Comparison of ENCODE assay signal across 20 cellular contexts in genomic region chr11:113363406-113363805, GRCh38. TPM values are rescaled to one million over a fixed set of nuclear protein-coding genes. Genes with fewer than 3 reads are reported as not detected.
"Had no signal": no experiment of that assay in that cellular context is flagged by ENCODE, and none has a peak within 500 bp of the region (broad histone marks: within the 10 kb centered on the region; RNA-seq: fewer than 3 reads in every experiment).

No MANE protein-coding gene starts in this region.

- H3K4me1 ChIP-seq: esophagus squamous epithelium had no signal

- DNase-seq: activated B cell treated with CpG ODN at 0.5 μM for 24 hours; activated CD4-positive, alpha-beta T cell treated with anti-CD3 and anti-CD28 coated beads, Interleukin-2, amount 10 ng/mL, durations not matched to agents 7 days and 5 days; activated CD8-positive, alpha-beta memory T cell treated with anti-CD3 and anti-CD28 coated beads for 24 hours; activated effector memory CD4-positive, alpha-beta T cell treated with Interleukin-2 at 50 U/mL for 16 hours; activated T-cell treated with anti-CD3 and anti-CD28 coated beads for 4 hours; amniotic stem cell; cerebellar nuclear complex; dermis blood vessel endothelial cell; esophagus squamous epithelium; foreskin fibroblast; left colon; stimulated activated CD4-positive, alpha-beta T cell treated with anti-CD3 and anti-CD28 coated beads, Interleukin-15, amount 100 ng/mL, for 24 hours; stimulated activated CD4-positive, alpha-beta T cell treated with anti-CD3 and anti-CD28 coated beads, Interleukin-4, amount 100 ng/mL, for 4 hours; thyroid gland had no signal

- H3K9me3 ChIP-seq: esophagus squamous epithelium, thyroid gland had no signal

- H3K4me3 Mint-ChIP-seq: activated B cell treated with CpG ODN at 0.5 μM for 24 hours; activated CD4-positive, alpha-beta T cell treated with anti-CD3 and anti-CD28 coated beads, Interleukin-2, amount 10 ng/mL, durations not matched to agents 7 days and 5 days; activated naive CD4-positive, alpha-beta T cell treated with anti-CD3 and anti-CD28 coated beads, Interleukin-2, amount 50 U/mL, for 24 hours; brain; endodermal cell; T-helper 1 cell treated with Interleukin-12 subunit alpha and Interleukin-12 subunit beta and Interleukin-4 antibody, amounts not matched to agents 30 μg/mL and 1 μg/mL, for 36 hours had no signal

- H3K27me3 Mint-ChIP-seq: activated B cell treated with CpG ODN at 0.5 μM for 24 hours; activated CD4-positive, alpha-beta T cell treated with anti-CD3 and anti-CD28 coated beads, Interleukin-2, amount 10 ng/mL, durations not matched to agents 7 days and 5 days; activated naive CD4-positive, alpha-beta T cell treated with anti-CD3 and anti-CD28 coated beads, Interleukin-2, amount 50 U/mL, for 24 hours; brain had no signal

- H3K27ac ChIP-seq: esophagus squamous epithelium, thyroid gland had no signal

- H3K9me3 Mint-ChIP-seq: activated B cell treated with CpG ODN at 0.5 μM for 24 hours; activated CD4-positive, alpha-beta T cell treated with anti-CD3 and anti-CD28 coated beads, Interleukin-2, amount 10 ng/mL, durations not matched to agents 7 days and 5 days; activated naive CD4-positive, alpha-beta T cell treated with anti-CD3 and anti-CD28 coated beads, Interleukin-2, amount 50 U/mL, for 24 hours; endodermal cell; T-helper 1 cell treated with Interleukin-12 subunit alpha and Interleukin-12 subunit beta and Interleukin-4 antibody, amounts not matched to agents 30 μg/mL and 1 μg/mL, for 36 hours had no signal

- H3K4me1 Mint-ChIP-seq: activated B cell treated with CpG ODN at 0.5 μM for 24 hours, brain had no signal

- ATAC-seq: left colon had no signal

- H3K27ac Mint-ChIP-seq: activated B cell treated with CpG ODN at 0.5 μM for 24 hours; activated CD4-positive, alpha-beta T cell treated with anti-CD3 and anti-CD28 coated beads, Interleukin-2, amount 10 ng/mL, durations not matched to agents 7 days and 5 days; activated naive CD4-positive, alpha-beta T cell treated with anti-CD3 and anti-CD28 coated beads, Interleukin-2, amount 50 U/mL, for 24 hours; brain; endodermal cell; T-helper 1 cell treated with Interleukin-12 subunit alpha and Interleukin-12 subunit beta and Interleukin-4 antibody, amounts not matched to agents 30 μg/mL and 1 μg/mL, for 36 hours had no signal

- H3K4me3 ChIP-seq: esophagus squamous epithelium, thyroid gland had no signal

- H3K27me3 ChIP-seq: esophagus squamous epithelium, thyroid gland had no signal

RNA-seq across cellular contexts. Expression of gene ANKK1, which starts 24.2 kb away (rescaled TPM):
- total RNA-seq: dermis blood vessel endothelial cell, endodermal cell, osteoblast had no signal
- polyA plus RNA-seq: neural cell had no signal
